12 cellular contexts compared by ENCODE assay signal in the genomic region with DNA sequence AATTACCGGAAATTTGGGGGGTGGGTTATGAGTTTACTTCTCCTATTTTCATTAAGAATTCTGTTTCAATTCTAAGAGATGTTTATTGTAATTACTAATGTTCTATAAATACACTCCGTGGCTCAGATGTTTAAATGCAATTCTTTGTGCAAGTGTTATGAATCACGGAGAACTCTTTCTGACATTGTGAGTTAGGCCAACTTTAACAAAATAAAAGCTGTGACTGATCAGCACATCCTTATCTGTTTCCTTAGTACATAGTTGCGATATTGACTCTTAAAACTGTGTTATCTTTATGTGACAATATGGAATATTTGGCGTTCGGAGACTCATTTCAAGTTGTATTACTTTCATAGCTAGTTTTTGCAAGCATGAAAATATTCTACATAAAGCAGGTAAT. TPM values are rescaled to one million over a fixed set of nuclear protein-coding genes. Genes with fewer than 3 reads are reported as not detected.
DNase-seq lines count a peak whose midpoint lies in the region; ATAC-seq, FAIRE-seq and TF ChIP-seq lines count a peak whose summit lies in the region.
"Had no signal": no experiment of that assay in that cellular context is flagged by ENCODE, and none has a peak within 500 bp of the region (broad histone marks: within the 10 kb centered on the region; RNA-seq: fewer than 3 reads in every experiment).

No MANE protein-coding gene starts in this region.

- peaks cover 9% of the 10 kb centered on the region for H3K27me3 Mint-ChIP-seq in neural crest cell (ENCODE audit: low read depth)
- H3K27me3 Mint-ChIP-seq: T-helper 17 cell had no signal

- H3K4me1 Mint-ChIP-seq in neural crest cell: peaks cover 30% of the 10 kb centered on the region
- H3K4me1 Mint-ChIP-seq: T-helper 17 cell had no signal

- no peaks in the 10 kb centered on the region for H3K9me3 Mint-ChIP-seq in neural crest cell

- CTCF ChIA-PET in A549 (lab: Yijun Ruan, JAX): no interaction called here

- no peak for TF ChIP-seq RAD21 in A549 (conservative IDR thresholded peaks at IDR 0.05 in 1 of 2, IDR thresholded peaks at IDR 0.05 in 1 of 2)

- H3K27ac ChIP-seq in A549 (peak overlapping the region in 1 of 2 experiments; percentile 73; a peak in 3 of 6 replicates), SK-N-MC (no peak overlapping the region)

- H3K4me3 ChIP-seq in A549 (peak overlapping the region; percentile 53), SK-N-MC (peak overlapping the region; percentile 78), fibroblast of the aortic adventitia (ENCODE audit: low read depth, low read length) (peak overlapping the region; percentile 57)

- no peak for ATAC-seq in A549
- ATAC-seq in GM21717 (IDR thresholded peaks at IDR 0.05; ENCODE audit: unreplicated experiment): no peak
- ATAC-seq: T-helper 17 cell had no signal

- no peak for TF ChIP-seq EP300 in A549 (IDR thresholded peaks at IDR 0.05)

- peak; percentile 77 for FAIRE-seq in A549 (lab: Jason Lieb, UNC)

- no peak overlapping the region for H3K27ac Mint-ChIP-seq in neural crest cell (ENCODE audit: unreplicated experiment)
- H3K27ac Mint-ChIP-seq: T-helper 17 cell had no signal

- no peak for DNase-seq in A549 (ENCODE audit: low read depth in 1 of 2, low spot score in 1 of 2)
- DNase-seq in SK-N-MC (ENCODE audit: low read depth, low spot score): no peak
- peak; percentile 33 for DNase-seq in fibroblast of the aortic adventitia (ENCODE audit: low read depth)
- no peak for DNase-seq in neural crest cell (ENCODE audit: low read depth, low spot score)
- no peak for DNase-seq in NCI-H510A (lab: John Stamatoyannopoulos, UW)
- DNase-seq in stimulated activated CD4-positive, alpha-beta T cell treated with anti-CD3 and anti-CD28 coated beads, Interleukin-4, amount 100 ng/mL, for 1 hour: no peak
- no peak for DNase-seq in SW 1271 (lab: John Stamatoyannopoulos, UW)
- DNase-seq: EL; NCI-H526 treated with DMSO at 0.1 percent for 48 hours; stimulated activated CD4-positive, alpha-beta T cell treated with anti-CD3 and anti-CD28 coated beads, Interleukin-4, amount 100 ng/mL, for 4 hours; T-helper 17 cell had no signal

- H3K9me3 ChIP-seq in A549 (no peaks in the 10 kb centered on the region), SK-N-MC (ENCODE audit: low read depth, low read length) (no peaks in the 10 kb centered on the region)

- POLR2A ChIA-PET in A549 (lab: Yijun Ruan, JAX): no interaction called here

- peak overlapping the region; percentile 91 for H3K4me3 Mint-ChIP-seq in neural crest cell
- H3K4me3 Mint-ChIP-seq: T-helper 17 cell had no signal

- 3% methylated on average over 6 of the region's 6 CpGs for WGBS in A549 (ENCODE audit: missing lambda C conversion rate)

- no peak for TF ChIP-seq POLR2A in A549 (IDR thresholded peaks at IDR 0.05; ENCODE audit: low read length)

- no peak overlapping the region for H3K9ac ChIP-seq in SK-N-MC (ENCODE audit: insufficient read length)

- peak overlapping the region; percentile 89 for H3K4me2 ChIP-seq in A549

- no peak for TF ChIP-seq CTCF in A549 (IDR thresholded peaks at IDR 0.05)
- TF ChIP-seq CTCF in fibroblast of the aortic adventitia (IDR thresholded peaks at IDR 0.05; ENCODE audit: insufficient read depth, low read length): no peak
- TF ChIP-seq CTCF in neural crest cell (conservative IDR thresholded peaks at IDR 0.05): no peak

- no peaks in the 10 kb centered on the region for H3K36me3 ChIP-seq in SK-N-MC (ENCODE audit: insufficient read depth, low read length)

- H3K36me3 Mint-ChIP-seq in neural crest cell (ENCODE audit: low read depth): no peaks in the 10 kb centered on the region

- peaks cover 23% of the 10 kb centered on the region for H3K4me1 ChIP-seq in A549

TF ChIP-seq in A549, 52 proteins besides CTCF, POLR2A, EP300 and RAD21:
- TF ChIP-seq HDAC2 (IDR thresholded peaks at IDR 0.05) (no peak), CHD2 (IDR thresholded peaks at IDR 0.05; ENCODE audit: low read length, partially characterized antibody) (no peak), NFE2L2 (conservative IDR thresholded peaks at IDR 0.05; ENCODE audit: low read length) (no peak), CEBPB (IDR thresholded peaks at IDR 0.05) (no peak), FOSL2 (IDR thresholded peaks at IDR 0.05) (no peak), FOSL2 (CRISPR knock-in tag; IDR thresholded peaks at IDR 0.05) (no peak)
TF ChIP-seq in A549: peak in this region for 0.

RNA-seq across cellular contexts. Expression of a gene that starts 0.9 kb away (rescaled TPM):
- polyA plus RNA-seq in A549 (2011; rRNA removed) (9.0 and 9.8 TPM in 2 replicates), A549 (2017; fragmentation: RNase III; extraction: RNeasy Plus Mini Kit Qiagen cat#74134 plus additional on column Dnase treatment) (3.5 to 4.3 TPM (median 3.7 TPM) in 3 replicates)
- 1.4 and 1.5 TPM in 2 replicates for polyA plus RNA-seq in A549 (2012; cell fraction: cytosol; rRNA removed)
- 0.67 and 0.97 TPM in 2 replicates for polyA plus RNA-seq in A549 (2012; cell fraction: nucleus; rRNA removed)
- 6.3 and 6.6 TPM in 2 replicates for polyA minus RNA-seq in A549 (2011; rRNA and poly(A)+ RNA removed)
- total RNA-seq in fibroblast of the aortic adventitia (ENCODE audit: low replicate concordance) (5.0 and 10.0 TPM in 2 replicates), neural crest cell (1.9 and 2.7 TPM in 2 replicates)
- total RNA-seq: T-helper 17 cell had no signal
